ENCODE assay signal across 9 cellular contexts in the genomic region with DNA sequence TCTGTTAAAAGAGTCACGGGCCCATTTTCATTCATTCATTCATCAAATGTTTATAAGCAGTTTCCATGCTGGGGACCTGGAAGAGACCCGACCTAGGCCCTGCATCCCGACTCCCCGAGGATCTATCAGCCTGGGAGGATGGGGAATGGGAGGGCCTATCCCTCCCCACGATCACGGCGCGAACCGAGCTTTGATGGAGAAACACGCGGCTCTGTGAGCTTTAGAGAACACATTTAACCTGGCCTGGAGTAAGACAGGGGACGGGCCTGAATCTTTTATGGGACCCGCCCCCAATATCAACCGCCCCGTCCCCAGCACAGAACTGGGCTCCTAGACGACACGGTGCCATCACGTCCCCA. TPM values are rescaled to one million over a fixed set of nuclear protein-coding genes. Genes with fewer than 3 reads are reported as not detected.
DNase-seq lines count a peak whose midpoint lies in the region; ATAC-seq and TF ChIP-seq lines count a peak whose summit lies in the region.
"Had no signal": no experiment of that assay in that cellular context is flagged by ENCODE, and none has a peak within 500 bp of the region (broad histone marks: within the 10 kb centered on the region; RNA-seq: fewer than 3 reads in every experiment).

No MANE protein-coding gene starts in this region.

- no peaks in the 10 kb centered on the region for H4K20me1 ChIP-seq in GM23248 (ENCODE audit: insufficient read depth)

- H3F3A ChIP-seq in GM23248 (ENCODE audit: insufficient read depth) = no peaks in the 10 kb centered on the region

- H3K27me3 ChIP-seq in GM23248 (replicated peaks; ENCODE audit: insufficient read depth) (peaks cover 15% of the 10 kb centered on the region; the same call in 1 of the 2 replicates), skeletal muscle satellite cell (ENCODE audit: control insufficient read depth, insufficient read depth, low read length) (peaks cover 7% of the 10 kb centered on the region)

- H3K4me1 ChIP-seq in GM23248 (ENCODE audit: insufficient read depth) (peaks cover 16% of the 10 kb centered on the region), skeletal muscle satellite cell (ENCODE audit: control insufficient read depth, insufficient read depth, low read length) (peaks cover 30% of the 10 kb centered on the region)

- WGBS in GM23248 (ENCODE audit: low coverage in 1 of 2, low lambda C conversion rate in 2 of 2, missing lambda C conversion rate in 2 of 2), 2 experiments = 8 to 11% methylated on average over 14 to 18 of the region's 18 CpGs

- no peak overlapping the region for H3K27ac Mint-ChIP-seq in T-helper 17 cell

- CTCF ChIA-PET in HEK293T (lab: Yijun Ruan, JAX) = interaction anchor here (0.6 kb wide), 1 partner anchor 24 kb away, joined by 4 read pairs; no protein-coding TSS in a partner anchor

- no peak overlapping the region for H3K9ac ChIP-seq in GM23248
- H3K9ac ChIP-seq in skeletal muscle satellite cell (ENCODE audit: low read depth, low read length) = no peak overlapping the region

- peaks cover 23% of the 10 kb centered on the region for H3K4me1 Mint-ChIP-seq in T-helper 17 cell

- H3K36me3 Mint-ChIP-seq in T-helper 17 cell (ENCODE audit: low read depth) = no peaks in the 10 kb centered on the region

- H3K4me3 ChIP-seq in GM23248 = peak overlapping the region; percentile 63
- H3K4me3 ChIP-seq in foreskin fibroblast (ENCODE audit: low read depth in 1 of 2, low read length in 2 of 2) = peak overlapping the region; percentile 40 to 41
- peak overlapping the region; percentile 64 for H3K4me3 ChIP-seq in skeletal muscle satellite cell (ENCODE audit: low read length)

- ATAC-seq in T-helper 17 cell (no peak), GM21515 (IDR thresholded peaks at IDR 0.05; ENCODE audit: unreplicated experiment) (no peak)

- no peaks in the 10 kb centered on the region for H3K9me2 ChIP-seq in GM23248 (ENCODE audit: insufficient read depth)

- no peak for DNase-seq in GM23248
- no peak for DNase-seq in T-helper 17 cell
- DNase-seq in foreskin fibroblast = no peak
- no peak for DNase-seq in GOT3 (lab: John Stamatoyannopoulos, UW)
- no peak for DNase-seq in HEK293T (ENCODE audit: extremely low spot score)
- DNase-seq in NCI-H1694 treated with DMSO at 0.1 percent for 48 hours (lab: John Stamatoyannopoulos, UW) = no peak

- POLR2A ChIA-PET in HEK293T (lab: Yijun Ruan, JAX) = interaction anchor here (1.1 kb wide), 1 partner anchor 200 kb away, joined by 4 read pairs; a partner anchor contains a TSS

- peaks cover 23% of the 10 kb centered on the region for H3K79me2 ChIP-seq in GM23248 (ENCODE audit: insufficient read depth)

- H3K36me3 ChIP-seq in GM23248 (ENCODE audit: low read depth) = no peaks in the 10 kb centered on the region
- H3K36me3 ChIP-seq in skeletal muscle satellite cell (ENCODE audit: insufficient read depth, low read length) = no peaks in the 10 kb centered on the region

- TF ChIP-seq CTCF in foreskin fibroblast (IDR thresholded peaks at IDR 0.05; ENCODE audit: low read depth, low read length) = no peak

- in situ Hi-C loops in GM23248 (cut with MboI) = no loop called here

- H3K27me3 Mint-ChIP-seq in T-helper 17 cell = peaks cover 4% of the 10 kb centered on the region

- H3K4me2 ChIP-seq in GM23248 (ENCODE audit: unreplicated experiment) = peak overlapping the region; percentile 62
- peak overlapping the region; percentile 76 for H3K4me2 ChIP-seq in skeletal muscle satellite cell (ENCODE audit: low read length)

- H3K4me3 Mint-ChIP-seq in T-helper 17 cell = peak overlapping the region; percentile 91

- peak overlapping the region; percentile 79 for H2AFZ ChIP-seq in GM23248

- no peak overlapping the region for H3K27ac ChIP-seq in GM23248

- H3K9me3 ChIP-seq in GM23248 (ENCODE audit: low read depth) (no peaks in the 10 kb centered on the region), T-helper 17 cell (ENCODE audit: control insufficient read depth, low read length, poor library complexity, severe bottlenecking) (no peaks in the 10 kb centered on the region), skeletal muscle satellite cell (replicated peaks; ENCODE audit: low read length) (no peaks in the 10 kb centered on the region)

TF ChIP-seq in HEK293T, 16 proteins besides CTCF, POLR2A, EP300 and RAD21:
- TF ChIP-seq CTBP1 (IDR thresholded peaks at IDR 0.05; ENCODE audit: borderline replicate concordance) (no peak), BHLHE40 (IDR thresholded peaks at IDR 0.05; ENCODE audit: borderline replicate concordance) (no peak), FOXA1 (IDR thresholded peaks at IDR 0.05) (no peak), ARNT (IDR thresholded peaks at IDR 0.05) (no peak)
TF ChIP-seq in HEK293T: peak in this region for 0.

RNA-seq across cellular contexts. Expression of a gene that starts 0.9 kb away (rescaled TPM):
- total RNA-seq in GM23248 (2014; rRNA removed; shearing (Covaris generic)) = 24.3 and 26.8 TPM in 2 replicates
- 6.9 and 8.4 TPM in 2 replicates for polyA plus RNA-seq in GM23248 (2016; fragmentation: Nextera tagmentation; extraction: Ambion mirVana)
- 10 to 100 TPM in 1 of 2 donors, 1 to 10 TPM in 1; 9.3 to 10.1 TPM for total RNA-seq in T-helper 17 cell
- total RNA-seq in skeletal muscle satellite cell (2012; rRNA removed) = 17.2 and 22.3 TPM in 2 replicates

RNA-seq across cellular contexts. Expression of a gene that starts 45.0 kb away (rescaled TPM):
- not detected in 2 replicates for total RNA-seq in GM23248 (2014; rRNA removed; shearing (Covaris generic))
- polyA plus RNA-seq in GM23248 (2016; fragmentation: Nextera tagmentation; extraction: Ambion mirVana) = 0.10 TPM in 1 of 2 replicates, not detected in the other
- under 1 TPM; 0.37 to 0.63 TPM for total RNA-seq in T-helper 17 cell
- under 0.01 TPM in 1 of 2 replicates, not detected in the other for total RNA-seq in skeletal muscle satellite cell (2012; rRNA removed)

RNA-seq across cellular contexts. Expression of a gene that starts 59.2 kb away (rescaled TPM):
- 3.5 and 3.6 TPM in 2 replicates for total RNA-seq in GM23248 (2014; rRNA removed; shearing (Covaris generic))
- polyA plus RNA-seq in GM23248 (2016; fragmentation: Nextera tagmentation; extraction: Ambion mirVana) = 3.7 and 4.0 TPM in 2 replicates
- not detected for total RNA-seq in T-helper 17 cell
- 5.2 and 6.3 TPM in 2 replicates for total RNA-seq in skeletal muscle satellite cell (2012; rRNA removed)
- polyA plus RNA-seq: aorta had no signal
